ENCODE assay signal across 8 cellular contexts in genomic region chr2:75646090-75646582, GRCh38. TPM values are rescaled to one million over a fixed set of nuclear protein-coding genes. Genes with fewer than 3 reads are reported as not detected.
DNase-seq lines count a peak whose midpoint lies in the region; ATAC-seq and TF ChIP-seq lines count a peak whose summit lies in the region.

No MANE protein-coding gene starts in this region.

- H3K36me3 Mint-ChIP-seq in CD14-positive monocyte, result peaks cover 21 to 24% of the 10 kb centered on the region in 2 donors
- peaks cover 28% of the 10 kb centered on the region for H3K36me3 Mint-ChIP-seq in activated T-helper 1 cell treated with anti-CD3 and anti-CD28 coated beads, Interleukin-12 subunit alpha, Interleukin-12 subunit beta, Interleukin-2, Interleukin-4 antibody, amounts not matched to agents 30 ng/mL and 10 ng/mL and 1 ng/mL, durations not matched to agents 14 hours and 24 hours and 36 hours (ENCODE audit: low read depth)

- in situ Hi-C loops in GM23248 (cut with MboI) (no loop called here), ACHN (cut with HindIII; ENCODE audit: low pct_ligation_motif_present, low pct_unique_long_range_greater_than_20kb, low sequenced_read_pairs) (no loop called here)

- peak overlapping the region; percentile 91 for H3K4me3 ChIP-seq in GM23248
- peak overlapping the region; percentile 80 for H3K4me3 ChIP-seq in iPS-20b (ENCODE audit: low read length)
- peak overlapping the region; percentile 84 for H3K4me3 ChIP-seq in thoracic aorta

- no peaks in the 10 kb centered on the region for H4K20me1 ChIP-seq in GM23248 (ENCODE audit: insufficient read depth)

- intact Hi-C loops in CD14-positive monocyte (cut with micrococcal nuclease), result no loop called here
- intact Hi-C loops in activated T-helper 1 cell treated with anti-CD3 and anti-CD28 coated beads, Interleukin-12 subunit alpha, Interleukin-12 subunit beta, Interleukin-2, Interleukin-4 antibody, amounts not matched to agents 30 ng/mL and 10 ng/mL and 1 ng/mL, durations not matched to agents 14 hours and 24 hours and 36 hours (cut with micrococcal nuclease), result loop anchor here (1.0 to 5.0 kb wide), 3 partner anchors 64 to 812 kb away; partner anchors contain the start of genes GCFC2, HK2 and POLE4

- TF ChIP-seq CTCF in CD14-positive monocyte (IDR thresholded peaks at IDR 0.05) (no peak), thoracic aorta (IDR thresholded peaks at IDR 0.05) (no peak)

- H3K4me1 Mint-ChIP-seq in CD14-positive monocyte, result peaks cover 6% of the 10 kb centered on the region
- H3K4me1 Mint-ChIP-seq in activated T-helper 1 cell treated with anti-CD3 and anti-CD28 coated beads, Interleukin-12 subunit alpha, Interleukin-12 subunit beta, Interleukin-2, Interleukin-4 antibody, amounts not matched to agents 30 ng/mL and 10 ng/mL and 1 ng/mL, durations not matched to agents 14 hours and 24 hours and 36 hours (ENCODE audit: low read depth), result peaks cover 35% of the 10 kb centered on the region

- H3F3A ChIP-seq in GM23248 (ENCODE audit: insufficient read depth), result peaks cover under 1% of the 10 kb centered on the region; the same call in 1 of the 2 replicates

- peak overlapping the region; percentile 97 for H3K4me2 ChIP-seq in GM23248 (ENCODE audit: unreplicated experiment)

- H3K79me2 ChIP-seq in GM23248 (ENCODE audit: insufficient read depth), result peaks cover 31% of the 10 kb centered on the region

- peak overlapping the region; percentile 92 for H3K4me3 Mint-ChIP-seq in CD14-positive monocyte
- H3K4me3 Mint-ChIP-seq in activated T-helper 1 cell treated with anti-CD3 and anti-CD28 coated beads, Interleukin-12 subunit alpha, Interleukin-12 subunit beta, Interleukin-2, Interleukin-4 antibody, amounts not matched to agents 30 ng/mL and 10 ng/mL and 1 ng/mL, durations not matched to agents 14 hours and 24 hours and 36 hours, result peak overlapping the region; percentile 97

- no peak for ATAC-seq in thoracic aorta (ENCODE audit: insufficient number of reproducible peaks, low FRiP score, low read depth)

- H2AFZ ChIP-seq in GM23248, result peak overlapping the region; percentile 96

- H3K9ac ChIP-seq in GM23248 (peak overlapping the region; percentile 88), iPS-20b (ENCODE audit: low read depth, low read length) (peak overlapping the region; percentile 85; the same call in 1 of the 2 replicates)

- H3K27me3 ChIP-seq in GM23248 (replicated peaks; ENCODE audit: insufficient read depth) (no peaks in the 10 kb centered on the region), iPS-20b (ENCODE audit: insufficient read depth, low read length) (no peaks in the 10 kb centered on the region), thoracic aorta (replicated peaks; ENCODE audit: insufficient read depth) (no peaks in the 10 kb centered on the region)

- peaks cover 0 to 3% (median 0%) of the 10 kb centered on the region in 7 donors for H3K9me3 Mint-ChIP-seq in CD14-positive monocyte
- no peaks in the 10 kb centered on the region for H3K9me3 Mint-ChIP-seq in activated T-helper 1 cell treated with anti-CD3 and anti-CD28 coated beads, Interleukin-12 subunit alpha, Interleukin-12 subunit beta, Interleukin-2, Interleukin-4 antibody, amounts not matched to agents 30 ng/mL and 10 ng/mL and 1 ng/mL, durations not matched to agents 14 hours and 24 hours and 36 hours

- no peaks in the 10 kb centered on the region for H3K27me3 Mint-ChIP-seq in CD14-positive monocyte (ENCODE audit: low read depth in 3 of 3)
- peaks cover 1% of the 10 kb centered on the region for H3K27me3 Mint-ChIP-seq in activated T-helper 1 cell treated with anti-CD3 and anti-CD28 coated beads, Interleukin-12 subunit alpha, Interleukin-12 subunit beta, Interleukin-2, Interleukin-4 antibody, amounts not matched to agents 30 ng/mL and 10 ng/mL and 1 ng/mL, durations not matched to agents 14 hours and 24 hours and 36 hours (ENCODE audit: insufficient read depth)

- peak overlapping the region in 4 of 7 donors; percentile 62 to 88 (median 71) for H3K27ac Mint-ChIP-seq in CD14-positive monocyte
- H3K27ac Mint-ChIP-seq in activated T-helper 1 cell treated with anti-CD3 and anti-CD28 coated beads, Interleukin-12 subunit alpha, Interleukin-12 subunit beta, Interleukin-2, Interleukin-4 antibody, amounts not matched to agents 30 ng/mL and 10 ng/mL and 1 ng/mL, durations not matched to agents 14 hours and 24 hours and 36 hours, result peak overlapping the region; percentile 95

- no peaks in the 10 kb centered on the region for H3K9me2 ChIP-seq in GM23248 (ENCODE audit: insufficient read depth)

- H3K9me3 ChIP-seq in GM23248 (ENCODE audit: low read depth) (no peaks in the 10 kb centered on the region), iPS-20b (ENCODE audit: insufficient read depth, low read depth, low read length) (no peaks in the 10 kb centered on the region), thoracic aorta (no peaks in the 10 kb centered on the region)

- H3K27ac ChIP-seq in GM23248 (no peak overlapping the region), iPS-20b (ENCODE audit: low read length) (no peak overlapping the region), thoracic aorta (peak overlapping the region; percentile 24 to 32)

- 94% methylated on average over 9 of the region's 9 CpGs for WGBS in GM23248 (ENCODE audit: low coverage in 1 of 2, low lambda C conversion rate in 2 of 2, missing lambda C conversion rate in 2 of 2), 2 experiments

- H3K4me1 ChIP-seq in GM23248 (ENCODE audit: insufficient read depth) (peaks cover 8% of the 10 kb centered on the region), iPS-20b (ENCODE audit: insufficient read depth, low read length) (no peaks in the 10 kb centered on the region), thoracic aorta (ENCODE audit: control insufficient read depth in 1 of 2, low read depth in 2 of 2) (peaks cover 0 to 14% of the 10 kb centered on the region in 2 donors)

- no peak for DNase-seq in CD14-positive monocyte (ENCODE audit: low spot score)
- DNase-seq in GM23248, result no peak
- no peak for DNase-seq in activated T-helper 1 cell treated with anti-CD3 and anti-CD28 coated beads, Interleukin-12 subunit alpha, Interleukin-12 subunit beta, Interleukin-2, Interleukin-4 antibody, amounts not matched to agents 30 ng/mL and 10 ng/mL and 1 ng/mL, durations not matched to agents 14 hours and 24 hours and 36 hours (ENCODE audit: low spot score)
- DNase-seq in thoracic aorta (ENCODE audit: low spot score), result no peak
- no peak for DNase-seq in ecto neural progenitor cell (ENCODE audit: low spot score)
- no peak for DNase-seq in COLO668 (lab: John Stamatoyannopoulos, UW; ENCODE audit: unreplicated experiment)
- DNase-seq in ACHN, result no peak

- H3K36me3 ChIP-seq in GM23248 (ENCODE audit: low read depth) (peaks cover 10% of the 10 kb centered on the region; the same call in 1 of the 2 replicates), iPS-20b (ENCODE audit: insufficient read depth, low read depth, low read length) (peaks cover 29% of the 10 kb centered on the region), thoracic aorta (no peaks in the 10 kb centered on the region)

RNA-seq across cellular contexts. Expression of gene MRPL19, which starts 0.4 kb away (rescaled TPM):
- polyA plus RNA-seq in CD14-positive monocyte (10 to 100 TPM; 25.0 TPM), GM23248 (2016; fragmentation: Nextera tagmentation; extraction: Ambion mirVana) (55.2 and 57.1 TPM in 2 replicates)
- 48.7 and 52.2 TPM in 2 replicates for total RNA-seq in GM23248 (2014; rRNA removed; shearing (Covaris generic))
- 74.5 and 75.0 TPM in 2 replicates for total RNA-seq in activated T-helper 1 cell treated with anti-CD3 and anti-CD28 coated beads, Interleukin-12 subunit alpha, Interleukin-12 subunit beta, Interleukin-2, Interleukin-4 antibody, amounts not matched to agents 30 ng/mL and 10 ng/mL and 1 ng/mL, durations not matched to agents 14 hours and 24 hours and 36 hours
- total RNA-seq in thoracic aorta, result 10 to 100 TPM; 36.0 to 42.4 TPM

Comparison
In these comparisons a context has a peak if more than half of its experiments do, and no peak if none do; other contexts are left out.
1. H3K27ac ChIP-seq: peak in thoracic aorta (2 of 2); none in GM23248 (single experiment) and iPS-20b (single experiment).
2. Peak in every context shown above with its lines, with median percentiles within 50 percentile points of each other: H3K4me3 ChIP-seq.